28 cellular contexts compared by ENCODE assay signal in genomic region chr1:188709146-188709545, GRCh38.
DNase-seq lines count a peak whose midpoint lies in the region; ATAC-seq, FAIRE-seq and TF ChIP-seq lines count a peak whose summit lies in the region.
"Had no signal": no experiment of that assay in that cellular context is flagged by ENCODE, and none has a peak within 500 bp of the region (broad histone marks: within the 10 kb centered on the region; RNA-seq: fewer than 3 reads in every experiment).

No MANE protein-coding gene starts in this region.

- no peaks in the 10 kb centered on the region for H3F3A ChIP-seq in SK-N-SH (replicated peaks; ENCODE audit: insufficient read depth)

- H3K36me3 ChIP-seq in SK-N-SH (replicated peaks in 1 of 2; ENCODE audit: control insufficient read depth in 1 of 2, insufficient read depth in 2 of 2, low read length in 1 of 2) = no peaks in the 10 kb centered on the region
- H3K36me3 ChIP-seq in endothelial cell of umbilical vein (ENCODE audit: control insufficient read depth in 2 of 2, extremely low read depth in 1 of 2, insufficient read depth in 2 of 2, low read length in 2 of 2) = no peaks in the 10 kb centered on the region
- H3K36me3 ChIP-seq in suprapubic skin = no peaks in the 10 kb centered on the region
- H3K36me3 ChIP-seq: esophagus muscularis mucosa, gastrocnemius medialis, upper lobe of left lung had no signal

- H3K9ac ChIP-seq in SK-N-SH (no peak overlapping the region), endothelial cell of umbilical vein (replicated peaks; ENCODE audit: extremely low read depth, insufficient read depth, low read length) (peak overlapping the region; percentile 47)
- H3K9ac ChIP-seq: GM23248 had no signal

- no peak for FAIRE-seq in endothelial cell of umbilical vein (lab: Jason Lieb, UNC)
- FAIRE-seq: HepG2 had no signal

- H3K36me3 Mint-ChIP-seq in CD4-positive, alpha-beta T cell (ENCODE audit: low read depth) = no peaks in the 10 kb centered on the region
- H3K36me3 Mint-ChIP-seq: activated CD4-positive, alpha-beta memory T cell treated with anti-CD3 and anti-CD28 coated beads for 36 hours; naive thymus-derived CD4-positive, alpha-beta T cell; stimulated activated memory B cell treated with anti-CD40 and anti-IgM and Interleukin-4, amounts not matched to agents 10 μg/mL and 1 μg/mL and 100 μg/mL, for 72 hours had no signal

- WGBS in SK-N-SH (ENCODE audit: low lambda C conversion rate) = 78% methylated on average over 3 of the region's 3 CpGs
- WGBS in suprapubic skin = 53% methylated on average over 3 of the region's 3 CpGs

- no peak overlapping the region for H3K4me3 Mint-ChIP-seq in CD4-positive, alpha-beta T cell
- H3K4me3 Mint-ChIP-seq: activated CD4-positive, alpha-beta memory T cell treated with anti-CD3 and anti-CD28 coated beads for 36 hours; central memory CD8-positive, alpha-beta T cell; dendritic cell treated with granulocyte-macrophage colony-stimulating factor and Interleukin-4, amounts not matched to agents 40 ng/mL and 50 ng/mL, for 4 days; naive thymus-derived CD4-positive, alpha-beta T cell; stimulated activated memory B cell treated with anti-CD40 and anti-IgM and Interleukin-4, amounts not matched to agents 10 μg/mL and 1 μg/mL and 100 μg/mL, for 72 hours had no signal

- H3K27me3 ChIP-seq in SK-N-SH (ENCODE audit: insufficient read depth) (no peaks in the 10 kb centered on the region), endothelial cell of umbilical vein (ENCODE audit: control insufficient read depth in 2 of 2, insufficient read depth in 2 of 2, low read length in 2 of 2) (no peaks in the 10 kb centered on the region), suprapubic skin (no peaks in the 10 kb centered on the region)
- H3K27me3 ChIP-seq in CD4-positive, alpha-beta T cell (ENCODE audit: control insufficient read depth, insufficient read depth, low read length) = no peaks in the 10 kb centered on the region
- H3K27me3 ChIP-seq: esophagus muscularis mucosa, gastrocnemius medialis, upper lobe of left lung had no signal

- no peak for TF ChIP-seq RAD21 in SK-N-SH (IDR thresholded peaks at IDR 0.05; ENCODE audit: low read length)

- TF ChIP-seq CTCF in SK-N-SH (IDR thresholded peaks at IDR 0.05) (no peak), endothelial cell of umbilical vein (IDR thresholded peaks at IDR 0.05; ENCODE audit: extremely low read depth in 1 of 2, insufficient read depth in 1 of 2, low read depth in 1 of 2, low read length in 2 of 2) (no peak), suprapubic skin (IDR thresholded peaks at IDR 0.05) (no peak)
- TF ChIP-seq CTCF in CD4-positive, alpha-beta T cell (IDR thresholded peaks at IDR 0.05) = no peak

- TF ChIP-seq POLR2A in endothelial cell of umbilical vein (IDR thresholded peaks at IDR 0.05; ENCODE audit: low read depth, low read length) (no peak), suprapubic skin (IDR thresholded peaks at IDR 0.05) (no peak)

- no peaks in the 10 kb centered on the region for H3K4me1 Mint-ChIP-seq in CD4-positive, alpha-beta T cell (ENCODE audit: low read depth)
- H3K4me1 Mint-ChIP-seq: central memory CD8-positive, alpha-beta T cell; naive thymus-derived CD4-positive, alpha-beta T cell; stimulated activated memory B cell treated with anti-CD40 and anti-IgM and Interleukin-4, amounts not matched to agents 10 μg/mL and 1 μg/mL and 100 μg/mL, for 72 hours had no signal

- H3K27ac Mint-ChIP-seq in CD4-positive, alpha-beta T cell = no peak overlapping the region
- H3K27ac Mint-ChIP-seq: activated CD4-positive, alpha-beta memory T cell treated with anti-CD3 and anti-CD28 coated beads for 36 hours; dendritic cell treated with granulocyte-macrophage colony-stimulating factor and Interleukin-4, amounts not matched to agents 40 ng/mL and 50 ng/mL, for 4 days; naive thymus-derived CD4-positive, alpha-beta T cell; stimulated activated memory B cell treated with anti-CD40 and anti-IgM and Interleukin-4, amounts not matched to agents 10 μg/mL and 1 μg/mL and 100 μg/mL, for 72 hours had no signal

- POLR2A ChIA-PET in SK-N-SH (lab: Yijun Ruan, JAX) = no interaction called here
- POLR2A ChIA-PET in endothelial cell of umbilical vein (lab: Charles Lee) = no interaction called here
- POLR2A ChIA-PET in CD4-positive, alpha-beta T cell (lab: Charles Lee) = no interaction called here

- no peaks in the 10 kb centered on the region for H4K20me1 ChIP-seq in SK-N-SH (ENCODE audit: insufficient read depth)
- no peaks in the 10 kb centered on the region for H4K20me1 ChIP-seq in endothelial cell of umbilical vein (replicated peaks; ENCODE audit: control insufficient read depth, extremely low read depth, insufficient read depth, low read length)

- no peaks in the 10 kb centered on the region for H3K9me1 ChIP-seq in endothelial cell of umbilical vein (replicated peaks; ENCODE audit: control insufficient read depth, extremely low read depth, insufficient read depth, low read length)

- no peak overlapping the region for H3K4me2 ChIP-seq in SK-N-SH
- no peak overlapping the region for H3K4me2 ChIP-seq in endothelial cell of umbilical vein (ENCODE audit: insufficient read depth, low read length)

- CTCF ChIA-PET in SK-N-SH (lab: Yijun Ruan, JAX) = no interaction called here
- CTCF ChIA-PET in endothelial cell of umbilical vein (lab: Charles Lee) = no interaction called here
- CTCF ChIA-PET in CD4-positive, alpha-beta T cell (lab: Charles Lee) = no interaction called here

- H3K9me2 ChIP-seq in SK-N-SH = no peaks in the 10 kb centered on the region

- TF ChIP-seq EP300 in SK-N-SH (IDR thresholded peaks at IDR 0.05; ENCODE audit: borderline replicate concordance in 1 of 2, low read depth in 1 of 2, low read length in 1 of 2) (no peak), suprapubic skin (IDR thresholded peaks at IDR 0.05) (no peak)

- H3K79me2 ChIP-seq in SK-N-SH (ENCODE audit: insufficient read depth) = no peaks in the 10 kb centered on the region
- H3K79me2 ChIP-seq in endothelial cell of umbilical vein (ENCODE audit: control insufficient read depth, insufficient read depth, low read length) = no peaks in the 10 kb centered on the region

- dilution Hi-C loops in endothelial cell of umbilical vein (cut with MboI; ENCODE audit: extremely low pct_ligation_motif_present, low sequenced_read_pairs) = no loop called here

- no TSS peak for BruUV-seq in endothelial cell of umbilical vein (replicated peaks; lab: Mats Ljungman, UMichigan)

- H2AFZ ChIP-seq in SK-N-SH (ENCODE audit: low read depth) (peak overlapping the region; percentile 39; the same call in 1 of the 2 replicates), endothelial cell of umbilical vein (ENCODE audit: low read depth, low read length) (no peak overlapping the region)
- H2AFZ ChIP-seq: GM23248 had no signal

- H3K27me3 Mint-ChIP-seq in CD4-positive, alpha-beta T cell = no peaks in the 10 kb centered on the region
- H3K27me3 Mint-ChIP-seq: activated CD4-positive, alpha-beta memory T cell treated with anti-CD3 and anti-CD28 coated beads for 36 hours; central memory CD8-positive, alpha-beta T cell; dendritic cell treated with granulocyte-macrophage colony-stimulating factor and Interleukin-4, amounts not matched to agents 40 ng/mL and 50 ng/mL, for 4 days; naive thymus-derived CD4-positive, alpha-beta T cell; stimulated activated memory B cell treated with anti-CD40 and anti-IgM and Interleukin-4, amounts not matched to agents 10 μg/mL and 1 μg/mL and 100 μg/mL, for 72 hours had no signal

- intact Hi-C loops in endothelial cell of umbilical vein (cut with micrococcal nuclease) = loop anchor here (5.0 to 10.0 kb wide), 3 partner anchors 472 to 1014 kb away; no protein-coding TSS in a partner anchor
- intact Hi-C loops in CD4-positive, alpha-beta T cell (cut with DNase I, micrococcal nuclease) = no loop called here

- no peak for ATAC-seq in SK-N-SH treated with all-trans-retinoic acid at 6 μM for 48 hours
- ATAC-seq in CD4-positive, alpha-beta T cell (ENCODE audit: poor library complexity) = no peak
- ATAC-seq: gastrocnemius medialis; HepG2; naive thymus-derived CD4-positive, alpha-beta T cell; Right ventricle myocardium inferior; stimulated activated memory B cell treated with anti-CD40 and anti-IgM and Interleukin-4, amounts not matched to agents 10 μg/mL and 1 μg/mL and 100 μg/mL, for 72 hours had no signal

- H3K27ac ChIP-seq in SK-N-SH (ENCODE audit: low read depth in 2 of 2, low read length in 1 of 2) (no peak overlapping the region), endothelial cell of umbilical vein (ENCODE audit: insufficient read depth, low read depth, low read length) (peak overlapping the region; percentile 2), suprapubic skin (no peak overlapping the region)
- H3K27ac ChIP-seq in CD4-positive, alpha-beta T cell (ENCODE audit: low read depth, low read length) = no peak overlapping the region
- H3K27ac ChIP-seq: esophagus muscularis mucosa, gastrocnemius medialis, GM23248, upper lobe of left lung had no signal

- no peaks in the 10 kb centered on the region; a peak in 1 of 4 replicates for H3K4me1 ChIP-seq in SK-N-SH (ENCODE audit: control insufficient read depth in 1 of 2, insufficient read depth in 2 of 2, low read depth in 1 of 2, low read length in 1 of 2)
- H3K4me1 ChIP-seq in endothelial cell of umbilical vein (ENCODE audit: control insufficient read depth, extremely low read depth, insufficient read depth, low read length) = peaks cover 25% of the 10 kb centered on the region
- no peaks in the 10 kb centered on the region for H3K4me1 ChIP-seq in suprapubic skin
- H3K4me1 ChIP-seq: esophagus muscularis mucosa, gastrocnemius medialis, upper lobe of left lung had no signal

- H3K9me3 ChIP-seq in SK-N-SH (no peaks in the 10 kb centered on the region), endothelial cell of umbilical vein (replicated peaks; ENCODE audit: control insufficient read depth, insufficient read depth, low read length) (no peaks in the 10 kb centered on the region), suprapubic skin (no peaks in the 10 kb centered on the region)
- no peaks in the 10 kb centered on the region for H3K9me3 ChIP-seq in CD4-positive, alpha-beta T cell (ENCODE audit: control insufficient read depth, low read length)
- H3K9me3 ChIP-seq: esophagus muscularis mucosa, gastrocnemius medialis, upper lobe of left lung had no signal

- DNase-seq in SK-N-SH (no peak), NCI-H460 (ENCODE audit: extremely low read depth, low read depth) (peak; percentile 14), endothelial cell of umbilical vein (ENCODE audit: low read depth, low spot score) (peak; percentile 67), putamen (ENCODE audit: low spot score) (no peak), cerebellum (ENCODE audit: low spot score) (no peak), suprapubic skin (ENCODE audit: low spot score in 2 of 2) (no peak)
- no peak for DNase-seq in CD4-positive, alpha-beta T cell
- DNase-seq: activated CD4-positive, alpha-beta memory T cell treated with anti-CD3 and anti-CD28 coated beads for 36 hours; activated CD4-positive, alpha-beta T cell treated with anti-CD3 and anti-CD28 coated beads for 1 hour; activated CD8-positive, alpha-beta memory T cell treated with anti-CD3 and anti-CD28 coated beads, Interleukin-2, amount 50 U/mL, for 4 hours; activated naive CD4-positive, alpha-beta T cell; gastrocnemius medialis; GM23248; kidney glomerular epithelial cell; midbrain; MM.1S; naive thymus-derived CD4-positive, alpha-beta T cell; NCI-H187 treated with DMSO at 0.1 percent for 48 hours; NCI-H510A treated with DMSO at 0.1 percent for 48 hours; occipital lobe; upper lobe of left lung had no signal

- H3K9me3 Mint-ChIP-seq in CD4-positive, alpha-beta T cell = peaks cover 10% of the 10 kb centered on the region
- H3K9me3 Mint-ChIP-seq: dendritic cell treated with granulocyte-macrophage colony-stimulating factor and Interleukin-4, amounts not matched to agents 40 ng/mL and 50 ng/mL, for 4 days; stimulated activated memory B cell treated with anti-CD40 and anti-IgM and Interleukin-4, amounts not matched to agents 10 μg/mL and 1 μg/mL and 100 μg/mL, for 72 hours had no signal

- no peak overlapping the region for H3K4me3 ChIP-seq in SK-N-SH (ENCODE audit: low read depth in 2 of 2, low read length in 1 of 2)
- H3K4me3 ChIP-seq in endothelial cell of umbilical vein (replicated peaks in 1 of 3; ENCODE audit: insufficient read depth in 1 of 3, low read depth in 1 of 3, low read length in 3 of 3) = no peak overlapping the region
- no peak overlapping the region for H3K4me3 ChIP-seq in suprapubic skin
- H3K4me3 ChIP-seq: esophagus muscularis mucosa, gastrocnemius medialis, GM23248, upper lobe of left lung had no signal

Comparison
In these comparisons a context has a peak if more than half of its experiments do, and no peak if none do; other contexts are left out.
1. DNase-seq: peak in NCI-H460 (single experiment) and endothelial cell of umbilical vein (single experiment); none in SK-N-SH (single experiment), CD4-positive, alpha-beta T cell (0 of 10), putamen (single experiment), cerebellum (single experiment) and suprapubic skin (0 of 2).